2 cellular contexts compared by ENCODE assay signal in genomic region chr14:100283984-100284881, GRCh38.
TF ChIP-seq lines count a peak whose summit lies in the region.

No MANE protein-coding gene starts in this region.

TF ChIP-seq in GM23338, 12 proteins besides CTCF, POLR2A, EP300 and RAD21 (continued from another document):
- TF ChIP-seq REST (IDR thresholded peaks at IDR 0.05; ENCODE audit: unreplicated experiment) (no peak), EZH2 (IDR thresholded peaks at IDR 0.05; ENCODE audit: low read depth, unreplicated experiment) (no peak), ZNF331 (CRISPR knock-in tag; IDR thresholded peaks at IDR 0.05; ENCODE audit: low read depth) (no peak), POLR2AphosphoS5 (IDR thresholded peaks at IDR 0.05; ENCODE audit: low read depth) (no peak), NANOG (IDR thresholded peaks at IDR 0.05; ENCODE audit: borderline replicate concordance) (no peak), CREB1 (CRISPR knock-in tag; IDR thresholded peaks at IDR 0.05; ENCODE audit: low read depth) (no peak)
- TF ChIP-seq, protein P1, sequence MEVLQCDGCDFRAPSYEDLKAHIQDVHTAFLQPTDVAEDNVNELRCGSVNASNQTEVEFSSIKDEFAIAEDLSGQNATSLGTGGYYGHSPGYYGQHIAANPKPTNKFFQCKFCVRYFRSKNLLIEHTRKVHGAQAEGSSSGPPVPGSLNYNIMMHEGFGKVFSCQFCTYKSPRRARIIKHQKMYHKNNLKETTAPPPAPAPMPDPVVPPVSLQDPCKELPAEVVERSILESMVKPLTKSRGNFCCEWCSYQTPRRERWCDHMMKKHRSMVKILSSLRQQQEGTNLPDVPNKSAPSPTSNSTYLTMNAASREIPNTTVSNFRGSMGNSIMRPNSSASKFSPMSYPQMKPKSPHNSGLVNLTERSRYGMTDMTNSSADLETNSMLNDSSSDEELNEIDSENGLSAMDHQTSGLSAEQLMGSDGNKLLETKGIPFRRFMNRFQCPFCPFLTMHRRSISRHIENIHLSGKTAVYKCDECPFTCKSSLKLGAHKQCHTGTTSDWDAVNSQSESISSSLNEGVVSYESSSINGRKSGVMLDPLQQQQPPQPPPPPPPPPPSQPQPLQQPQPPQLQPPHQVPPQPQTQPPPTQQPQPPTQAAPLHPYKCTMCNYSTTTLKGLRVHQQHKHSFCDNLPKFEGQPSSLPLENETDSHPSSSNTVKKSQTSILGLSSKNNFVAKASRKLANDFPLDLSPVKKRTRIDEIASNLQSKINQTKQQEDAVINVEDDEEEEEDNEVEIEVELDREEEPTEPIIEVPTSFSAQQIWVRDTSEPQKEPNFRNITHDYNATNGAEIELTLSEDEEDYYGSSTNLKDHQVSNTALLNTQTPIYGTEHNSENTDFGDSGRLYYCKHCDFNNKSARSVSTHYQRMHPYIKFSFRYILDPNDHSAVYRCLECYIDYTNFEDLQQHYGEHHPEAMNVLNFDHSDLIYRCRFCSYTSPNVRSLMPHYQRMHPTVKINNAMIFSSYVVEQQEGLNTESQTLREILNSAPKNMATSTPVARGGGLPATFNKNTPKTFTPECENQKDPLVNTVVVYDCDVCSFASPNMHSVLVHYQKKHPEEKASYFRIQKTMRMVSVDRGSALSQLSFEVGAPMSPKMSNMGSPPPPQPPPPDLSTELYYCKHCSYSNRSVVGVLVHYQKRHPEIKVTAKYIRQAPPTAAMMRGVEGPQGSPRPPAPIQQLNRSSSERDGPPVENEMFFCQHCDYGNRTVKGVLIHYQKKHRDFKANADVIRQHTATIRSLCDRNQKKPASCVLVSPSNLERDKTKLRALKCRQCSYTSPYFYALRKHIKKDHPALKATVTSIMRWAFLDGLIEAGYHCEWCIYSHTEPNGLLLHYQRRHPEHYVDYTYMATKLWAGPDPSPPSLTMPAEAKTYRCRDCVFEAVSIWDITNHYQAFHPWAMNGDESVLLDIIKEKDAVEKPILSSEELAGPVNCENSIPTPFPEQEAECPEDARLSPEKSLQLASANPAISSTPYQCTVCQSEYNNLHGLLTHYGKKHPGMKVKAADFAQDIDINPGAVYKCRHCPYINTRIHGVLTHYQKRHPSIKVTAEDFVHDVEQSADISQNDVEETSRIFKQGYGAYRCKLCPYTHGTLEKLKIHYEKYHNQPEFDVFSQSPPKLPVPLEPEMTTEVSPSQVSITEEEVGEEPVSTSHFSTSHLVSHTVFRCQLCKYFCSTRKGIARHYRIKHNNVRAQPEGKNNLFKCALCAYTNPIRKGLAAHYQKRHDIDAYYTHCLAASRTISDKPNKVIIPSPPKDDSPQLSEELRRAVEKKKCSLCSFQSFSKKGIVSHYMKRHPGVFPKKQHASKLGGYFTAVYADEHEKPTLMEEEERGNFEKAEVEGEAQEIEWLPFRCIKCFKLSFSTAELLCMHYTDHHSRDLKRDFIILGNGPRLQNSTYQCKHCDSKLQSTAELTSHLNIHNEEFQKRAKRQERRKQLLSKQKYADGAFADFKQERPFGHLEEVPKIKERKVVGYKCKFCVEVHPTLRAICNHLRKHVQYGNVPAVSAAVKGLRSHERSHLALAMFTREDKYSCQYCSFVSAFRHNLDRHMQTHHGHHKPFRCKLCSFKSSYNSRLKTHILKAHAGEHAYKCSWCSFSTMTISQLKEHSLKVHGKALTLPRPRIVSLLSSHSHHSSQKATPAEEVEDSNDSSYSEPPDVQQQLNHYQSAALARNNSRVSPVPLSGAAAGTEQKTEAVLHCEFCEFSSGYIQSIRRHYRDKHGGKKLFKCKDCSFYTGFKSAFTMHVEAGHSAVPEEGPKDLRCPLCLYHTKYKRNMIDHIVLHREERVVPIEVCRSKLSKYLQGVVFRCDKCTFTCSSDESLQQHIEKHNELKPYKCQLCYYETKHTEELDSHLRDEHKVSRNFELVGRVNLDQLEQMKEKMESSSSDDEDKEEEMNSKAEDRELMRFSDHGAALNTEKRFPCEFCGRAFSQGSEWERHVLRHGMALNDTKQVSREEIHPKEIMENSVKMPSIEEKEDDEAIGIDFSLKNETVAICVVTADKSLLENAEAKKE (CRISPR knock-in tag; IDR thresholded peaks at IDR 0.05): no peak
- TF ChIP-seq, protein P2, sequence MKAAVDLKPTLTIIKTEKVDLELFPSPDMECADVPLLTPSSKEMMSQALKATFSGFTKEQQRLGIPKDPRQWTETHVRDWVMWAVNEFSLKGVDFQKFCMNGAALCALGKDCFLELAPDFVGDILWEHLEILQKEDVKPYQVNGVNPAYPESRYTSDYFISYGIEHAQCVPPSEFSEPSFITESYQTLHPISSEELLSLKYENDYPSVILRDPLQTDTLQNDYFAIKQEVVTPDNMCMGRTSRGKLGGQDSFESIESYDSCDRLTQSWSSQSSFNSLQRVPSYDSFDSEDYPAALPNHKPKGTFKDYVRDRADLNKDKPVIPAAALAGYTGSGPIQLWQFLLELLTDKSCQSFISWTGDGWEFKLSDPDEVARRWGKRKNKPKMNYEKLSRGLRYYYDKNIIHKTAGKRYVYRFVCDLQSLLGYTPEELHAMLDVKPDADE (IDR thresholded peaks at IDR 0.05): no peak

TF ChIP-seq in WTC11, 78 proteins besides CTCF, POLR2A, EP300 and RAD21 (continued from another document):
- TF ChIP-seq EMX1 (CRISPR knock-in tag; IDR thresholded peaks at IDR 0.05): 0 out of 2 replicates have a peak, but pooled peaks have one; percentile 39
- TF ChIP-seq, protein P3, sequence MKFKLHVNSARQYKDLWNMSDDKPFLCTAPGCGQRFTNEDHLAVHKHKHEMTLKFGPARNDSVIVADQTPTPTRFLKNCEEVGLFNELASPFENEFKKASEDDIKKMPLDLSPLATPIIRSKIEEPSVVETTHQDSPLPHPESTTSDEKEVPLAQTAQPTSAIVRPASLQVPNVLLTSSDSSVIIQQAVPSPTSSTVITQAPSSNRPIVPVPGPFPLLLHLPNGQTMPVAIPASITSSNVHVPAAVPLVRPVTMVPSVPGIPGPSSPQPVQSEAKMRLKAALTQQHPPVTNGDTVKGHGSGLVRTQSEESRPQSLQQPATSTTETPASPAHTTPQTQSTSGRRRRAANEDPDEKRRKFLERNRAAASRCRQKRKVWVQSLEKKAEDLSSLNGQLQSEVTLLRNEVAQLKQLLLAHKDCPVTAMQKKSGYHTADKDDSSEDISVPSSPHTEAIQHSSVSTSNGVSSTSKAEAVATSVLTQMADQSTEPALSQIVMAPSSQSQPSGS (CRISPR knock-in tag; IDR thresholded peaks at IDR 0.05; ENCODE audit: borderline replicate concordance, low read depth): no peak
